In the genomic region with DNA sequence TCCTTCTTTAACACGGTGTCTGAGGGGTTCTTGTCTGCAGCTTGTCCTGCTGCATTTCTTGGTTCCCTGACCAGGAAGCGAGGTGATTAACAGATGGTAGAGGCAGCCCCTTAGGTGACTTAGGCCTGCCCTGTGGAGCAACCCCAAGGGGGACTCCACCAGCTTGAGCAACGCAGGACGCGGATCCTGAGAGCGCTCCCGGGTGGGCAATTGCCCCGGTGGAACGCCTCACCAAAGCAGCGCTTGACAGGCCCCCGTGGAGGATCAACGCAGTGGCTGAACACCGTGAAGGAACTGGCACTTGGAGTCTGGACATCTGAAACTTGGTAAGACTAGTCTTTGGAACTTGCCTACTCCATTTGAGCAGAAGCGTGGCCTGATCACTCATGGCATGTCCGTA, we compare ENCODE assay signal across 28 cellular contexts.
"Had no signal": no experiment of that assay in that cellular context is flagged by ENCODE, and none has a peak within 500 bp of the region (broad histone marks: within the 10 kb centered on the region; RNA-seq: fewer than 3 reads in every experiment).

No MANE protein-coding gene starts in this region.

- H3K27me3 Mint-ChIP-seq: stimulated activated memory B cell treated with anti-CD40 and anti-IgM and Interleukin-4, amounts not matched to agents 10 μg/mL and 1 μg/mL and 100 μg/mL, for 72 hours; stimulated activated naive CD8-positive, alpha-beta T cell treated with anti-CD3 and anti-CD28 coated beads, Interleukin-15, amount 100 ng/mL, for 72 hours; stimulated activated naive CD8-positive, alpha-beta T cell treated with anti-CD3 and anti-CD28 coated beads, Interleukin-15, Interleukin-2, amounts not matched to agents 100 ng/mL and 50 ng/mL, for 24 hours; type B pancreatic cell had no signal

- H3K4me3 ChIP-seq: stomach, suprapubic skin, testis, thoracic aorta, thyroid gland, tibial artery, tibial nerve, transverse colon, upper lobe of left lung, upper lobe of right lung, uterus, vagina had no signal

- H3K36me3 ChIP-seq: stomach, suprapubic skin, thoracic aorta, thyroid gland, tibial artery, tibial nerve, transverse colon, upper lobe of left lung, upper lobe of right lung, uterus, vagina had no signal

- H3K27me3 ChIP-seq: stomach, suprapubic skin, testis, thyroid gland, tibial artery, tibial nerve, transverse colon, upper lobe of left lung, upper lobe of right lung, uterus, vagina had no signal

- H3K4me3 Mint-ChIP-seq: stimulated activated effector memory CD8-positive, alpha-beta T cell treated with anti-CD3 and anti-CD28 coated beads, Interleukin-12 subunit alpha, Interleukin-12 subunit beta, amount 100 ng/mL, for 72 hours; stimulated activated memory B cell treated with anti-CD40 and anti-IgM and Interleukin-4, amounts not matched to agents 10 μg/mL and 1 μg/mL and 100 μg/mL, for 72 hours; stimulated activated naive CD8-positive, alpha-beta T cell treated with anti-CD3 and anti-CD28 coated beads, Interleukin-15, amount 100 ng/mL, for 72 hours; stimulated activated naive CD8-positive, alpha-beta T cell treated with anti-CD3 and anti-CD28 coated beads, Interleukin-15, Interleukin-2, amounts not matched to agents 100 ng/mL and 50 ng/mL, for 24 hours; type B pancreatic cell had no signal

- FAIRE-seq: urothelium cell line had no signal

- H3K36me3 Mint-ChIP-seq: stimulated activated effector memory CD8-positive, alpha-beta T cell treated with anti-CD3 and anti-CD28 coated beads, Interleukin-12 subunit alpha, Interleukin-12 subunit beta, amount 100 ng/mL, for 72 hours; stimulated activated memory B cell treated with anti-CD40 and anti-IgM and Interleukin-4, amounts not matched to agents 10 μg/mL and 1 μg/mL and 100 μg/mL, for 72 hours; type B pancreatic cell had no signal

- ATAC-seq: stimulated activated effector memory CD8-positive, alpha-beta T cell treated with anti-CD3 and anti-CD28 coated beads, Interleukin-12 subunit alpha, Interleukin-12 subunit beta, amount 100 ng/mL, for 72 hours; stimulated activated memory B cell treated with anti-CD40 and anti-IgM and Interleukin-4, amounts not matched to agents 10 μg/mL and 1 μg/mL and 100 μg/mL, for 72 hours; stimulated activated naive CD8-positive, alpha-beta T cell treated with anti-CD3 and anti-CD28 coated beads, Interleukin-15, amount 100 ng/mL, for 72 hours; stimulated activated naive CD8-positive, alpha-beta T cell treated with anti-CD3 and anti-CD28 coated beads, Interleukin-15, Interleukin-2, amounts not matched to agents 100 U/mL and 50 U/mL, for 24 hours; upper lobe of right lung had no signal

- H3K4me1 Mint-ChIP-seq: stimulated activated effector memory CD8-positive, alpha-beta T cell treated with anti-CD3 and anti-CD28 coated beads, Interleukin-12 subunit alpha, Interleukin-12 subunit beta, amount 100 ng/mL, for 72 hours; stimulated activated memory B cell treated with anti-CD40 and anti-IgM and Interleukin-4, amounts not matched to agents 10 μg/mL and 1 μg/mL and 100 μg/mL, for 72 hours; stimulated activated naive CD8-positive, alpha-beta T cell treated with anti-CD3 and anti-CD28 coated beads, Interleukin-15, amount 100 ng/mL, for 72 hours had no signal

- H3K27ac ChIP-seq: stomach, suprapubic skin, testis, thoracic aorta, thyroid gland, tibial artery, tibial nerve, transverse colon, upper lobe of left lung, upper lobe of right lung, uterus, vagina had no signal

- H3K27ac Mint-ChIP-seq: stimulated activated effector memory CD8-positive, alpha-beta T cell treated with anti-CD3 and anti-CD28 coated beads, Interleukin-12 subunit alpha, Interleukin-12 subunit beta, amount 100 ng/mL, for 72 hours; stimulated activated memory B cell treated with anti-CD40 and anti-IgM and Interleukin-4, amounts not matched to agents 10 μg/mL and 1 μg/mL and 100 μg/mL, for 72 hours; stimulated activated naive CD8-positive, alpha-beta T cell treated with anti-CD3 and anti-CD28 coated beads, Interleukin-15, amount 100 ng/mL, for 72 hours; stimulated activated naive CD8-positive, alpha-beta T cell treated with anti-CD3 and anti-CD28 coated beads, Interleukin-15, Interleukin-2, amounts not matched to agents 100 ng/mL and 50 ng/mL, for 24 hours; type B pancreatic cell had no signal

- H3K9me3 Mint-ChIP-seq: stimulated activated naive CD8-positive, alpha-beta T cell treated with anti-CD3 and anti-CD28 coated beads, Interleukin-15, Interleukin-2, amounts not matched to agents 100 ng/mL and 50 ng/mL, for 24 hours; type B pancreatic cell had no signal

- H3K4me1 ChIP-seq: stomach, suprapubic skin, testis, thyroid gland, tibial artery, tibial nerve, transverse colon, upper lobe of left lung, upper lobe of right lung, uterus, vagina had no signal

- DNase-seq: stimulated activated CD4-positive, alpha-beta T cell treated with anti-CD3 and anti-CD28 coated beads, Interleukin-2, amount 100 ng/mL, for 48 hours; stimulated activated CD4-positive, alpha-beta T cell treated with anti-CD3 and anti-CD28 coated beads, Interleukin-4, amount 100 ng/mL, for 1 hour; stimulated activated CD4-positive, alpha-beta T cell treated with anti-CD3 and anti-CD28 coated beads, Interleukin-4, amount 100 ng/mL, for 24 hours; stimulated activated CD4-positive, alpha-beta T cell treated with anti-CD3 and anti-CD28 coated beads, Interleukin-4, amount 100 ng/mL, for 4 hours; stimulated activated CD8-positive, alpha-beta memory T cell treated with anti-CD3 and anti-CD28 coated beads, Interleukin-4, amount 100 ng/mL, for 48 hours; stimulated activated naive CD4-positive, alpha-beta T cell; stimulated activated naive CD4-positive, alpha-beta T cell treated with Interleukin-2 at 50 U/mL for 16 hours; stimulated activated naive CD8-positive, alpha-beta T cell treated with anti-CD3 and anti-CD28 coated beads, Interleukin-15, amount 100 ng/mL, for 72 hours; stimulated activated naive CD8-positive, alpha-beta T cell treated with anti-CD3 and anti-CD28 coated beads, Interleukin-15, Interleukin-2, amounts not matched to agents 100 U/mL and 50 U/mL, for 24 hours; stomach; substantia nigra; testis; thyroid gland; tibial artery; transverse colon; trophoblast cell; upper lobe of right lung; uterus had no signal

- H3K9me3 ChIP-seq: stomach, suprapubic skin, testis, thoracic aorta, thyroid gland, tibial artery, tibial nerve, transverse colon, upper lobe of left lung, upper lobe of right lung, uterus, vagina had no signal
